ENCODE assay signal across 1 cellular context in genomic region chr6:33616913-33617312, GRCh38.
A peak's percentile ranks its signal among the peaks of the same experiment; 100 is the strongest.
TF ChIP-seq lines count a peak whose summit lies in the region.

No MANE protein-coding gene starts in this region.

TF ChIP-seq in K562, 482 proteins besides CTCF, POLR2A, EP300 and RAD21 (continued from another document):
- no peak for TF ChIP-seq ZNF197 (CRISPR knock-in tag; IDR thresholded peaks at IDR 0.05; ENCODE audit: low read depth)
- TF ChIP-seq CC2D1A (IDR thresholded peaks at IDR 0.05): no peak
- peak; percentile 69 for TF ChIP-seq SOX6 (IDR thresholded peaks at IDR 0.05)
- no peak for TF ChIP-seq ZNF57 (CRISPR knock-in tag; IDR thresholded peaks at IDR 0.05)
- TF ChIP-seq ZBTB9 (CRISPR knock-in tag; IDR thresholded peaks at IDR 0.05): no peak
- TF ChIP-seq ZNF592 (IDR thresholded peaks at IDR 0.05): no peak
